Comparison of ENCODE assay signal across 15 cellular contexts in genomic region chr2:120477831-120478481, GRCh38.
A peak's percentile ranks its signal among the peaks of the same experiment; 100 is the strongest.
DNase-seq lines count a peak whose midpoint lies in the region; ATAC-seq and TF ChIP-seq lines count a peak whose summit lies in the region.
"Had no signal": no experiment of that assay in that cellular context is flagged by ENCODE, and none has a peak within 500 bp of the region (broad histone marks: within the 10 kb centered on the region; RNA-seq: fewer than 3 reads in every experiment).

No MANE protein-coding gene starts in this region.

- no peaks in the 10 kb centered on the region for H3K27me3 ChIP-seq in WERI-Rb-1 (ENCODE audit: insufficient read depth, low read depth, severe bottlenecking)
- H3K27me3 ChIP-seq in osteoblast (ENCODE audit: insufficient read depth, low read length): no peaks in the 10 kb centered on the region

- no peak overlapping the region for H3K4me3 ChIP-seq in WERI-Rb-1 (ENCODE audit: low read depth, low read length)
- no peak overlapping the region for H3K4me3 ChIP-seq in osteoblast (ENCODE audit: insufficient read depth, low read length)
- H3K4me3 ChIP-seq: A549, GM23248 had no signal

- no peaks in the 10 kb centered on the region for H4K20me1 ChIP-seq in osteoblast (ENCODE audit: insufficient read depth, low read length)

- no peak for ATAC-seq in GM21619 (IDR thresholded peaks at IDR 0.05; ENCODE audit: unreplicated experiment)
- ATAC-seq: A549 had no signal

- H3K4me2 ChIP-seq in osteoblast (ENCODE audit: insufficient read depth, low read length): no peak overlapping the region
- H3K4me2 ChIP-seq: A549 had no signal

- no peaks in the 10 kb centered on the region for H3K79me2 ChIP-seq in osteoblast (ENCODE audit: insufficient read depth, low read length)

- no peak overlapping the region for H2AFZ ChIP-seq in osteoblast (ENCODE audit: low read length)
- H2AFZ ChIP-seq: GM23248 had no signal

- peaks cover 13% of the 10 kb centered on the region for H3K4me1 ChIP-seq in osteoblast (ENCODE audit: insufficient read depth, low read length)
- H3K4me1 ChIP-seq: Caco-2 had no signal

- H3K9me3 ChIP-seq in WERI-Rb-1 (ENCODE audit: severe bottlenecking) (no peaks in the 10 kb centered on the region), osteoblast (ENCODE audit: low read depth, low read length) (no peaks in the 10 kb centered on the region)
- H3K9me3 ChIP-seq: A549, Caco-2 had no signal

- DNase-seq in NCI-H2171 treated with DMSO at 0.1 percent for 48 hours (lab: John Stamatoyannopoulos, UW) (peak; percentile 34), NCI-H2171 (lab: John Stamatoyannopoulos, UW) (no peak), WERI-Rb-1 (no peak), osteoblast (ENCODE audit: insufficient read length, low spot score, missing footprints) (peak; percentile 59), Kasumi-1 (lab: John Stamatoyannopoulos, UW) (no peak), NCI-H187 (lab: John Stamatoyannopoulos, UW) (no peak)
- DNase-seq: AML-193, Caco-2, GM23248, HCEC 1CT, IMR-90 had no signal

- H3K27ac ChIP-seq in WERI-Rb-1: peak overlapping the region; percentile 41
- no peak overlapping the region for H3K27ac ChIP-seq in osteoblast (ENCODE audit: low read depth, low read length)
- H3K27ac ChIP-seq: 22Rv1, A549, C4-2B, GM23248 had no signal

- H3K36me3 ChIP-seq in WERI-Rb-1 (no peaks in the 10 kb centered on the region), osteoblast (ENCODE audit: insufficient read depth, low read length) (no peaks in the 10 kb centered on the region)

- TF ChIP-seq CTCF in WERI-Rb-1 (IDR thresholded peaks at IDR 0.05; ENCODE audit: low read depth, low read length): no peak
- no peak for TF ChIP-seq CTCF in osteoblast (IDR thresholded peaks at IDR 0.05; ENCODE audit: extremely low read depth, low read depth, low read length)

Comparison
In these comparisons a context has a peak if more than half of its experiments do, and no peak if none do; other contexts are left out.
1. DNase-seq: peak in NCI-H2171 treated with DMSO at 0.1 percent for 48 hours (single experiment) and osteoblast (single experiment); none in NCI-H2171 (single experiment), WERI-Rb-1 (single experiment), Kasumi-1 (0 of 2) and NCI-H187 (0 of 2).